ENCODE assay signal across 7 cellular contexts in genomic region chr11:134380229-134380628, GRCh38. TPM values are rescaled to one million over a fixed set of nuclear protein-coding genes. Genes with fewer than 3 reads are reported as not detected.
"Had no signal": no experiment of that assay in that cellular context is flagged by ENCODE, and none has a peak within 500 bp of the region (broad histone marks: within the 10 kb centered on the region; RNA-seq: fewer than 3 reads in every experiment).

No MANE protein-coding gene starts in this region.

- H3K4me3 ChIP-seq: K562 had no signal

- DNase-seq: IMR-90, KBM-7 had no signal

- H3K27ac ChIP-seq: HL-60 had no signal

- FAIRE-seq: HepG2, HTR-8/SVneo, K562 had no signal

- H3K4me3 Mint-ChIP-seq: IgD-negative memory B cell had no signal

- H3K4me1 Mint-ChIP-seq: IgD-negative memory B cell had no signal

- H3K9me3 Mint-ChIP-seq: IgD-negative memory B cell had no signal

RNA-seq across cellular contexts. Expression of gene B3GAT1, which starts 31.8 kb away (rescaled TPM):
- total RNA-seq: HepG2, IMR-90 had no signal
- polyA plus RNA-seq: HepG2, IgD-negative memory B cell, IMR-90 had no signal
